Comparison of ENCODE assay signal across 1 cellular context in the genomic region with DNA sequence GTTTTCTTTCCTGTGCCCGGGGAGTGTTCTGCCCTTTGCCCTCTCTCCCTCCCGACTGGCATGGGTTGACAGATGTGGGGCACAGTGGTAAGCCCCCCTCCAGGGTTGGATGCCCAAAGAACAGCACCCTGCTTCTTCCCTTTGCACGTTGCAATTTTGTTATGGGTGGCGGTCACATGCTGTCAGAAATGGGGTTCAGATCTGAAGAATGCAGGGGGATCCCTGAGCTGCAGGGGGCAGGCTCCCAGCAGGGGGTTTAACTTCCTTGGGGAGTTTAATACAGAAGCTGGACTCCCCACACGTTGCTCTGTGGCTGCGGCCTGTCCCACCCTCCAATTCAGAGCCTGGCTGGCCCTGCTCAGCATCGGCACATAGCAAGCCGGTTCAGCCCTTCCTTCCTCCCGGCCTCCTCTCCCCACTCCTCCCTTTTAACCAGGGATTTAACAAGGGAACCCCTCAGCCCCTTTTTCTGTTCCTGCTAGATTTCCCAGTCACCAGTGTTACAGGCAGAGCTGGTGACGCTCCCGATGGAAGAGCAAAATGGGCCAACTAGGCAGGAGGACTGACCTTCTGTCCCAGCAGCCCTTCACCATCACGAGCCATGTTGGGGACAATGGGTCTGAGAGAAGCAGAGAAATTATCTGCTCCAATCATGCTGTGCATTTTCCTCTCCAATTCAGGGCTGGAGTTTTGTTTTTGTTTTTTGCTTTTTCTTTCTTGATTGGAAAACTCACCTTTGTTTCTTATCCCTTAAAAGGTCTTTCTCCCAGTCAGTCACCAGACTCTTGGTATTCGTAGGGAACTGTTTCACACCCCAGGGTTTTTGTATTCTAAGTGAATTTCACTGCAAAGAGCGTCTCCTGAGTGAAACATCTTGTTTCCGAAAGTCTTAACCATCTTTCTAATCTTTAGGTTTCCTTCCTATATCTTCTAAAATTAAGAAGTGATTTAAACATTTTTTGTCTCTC.
A peak's percentile ranks its signal among the peaks of the same experiment; 100 is the strongest.
TF ChIP-seq lines count a peak whose summit lies in the region.

No MANE protein-coding gene starts in this region.

TF ChIP-seq in HepG2, 621 proteins besides CTCF, POLR2A, EP300 and RAD21:
- TF ChIP-seq, protein P1, sequence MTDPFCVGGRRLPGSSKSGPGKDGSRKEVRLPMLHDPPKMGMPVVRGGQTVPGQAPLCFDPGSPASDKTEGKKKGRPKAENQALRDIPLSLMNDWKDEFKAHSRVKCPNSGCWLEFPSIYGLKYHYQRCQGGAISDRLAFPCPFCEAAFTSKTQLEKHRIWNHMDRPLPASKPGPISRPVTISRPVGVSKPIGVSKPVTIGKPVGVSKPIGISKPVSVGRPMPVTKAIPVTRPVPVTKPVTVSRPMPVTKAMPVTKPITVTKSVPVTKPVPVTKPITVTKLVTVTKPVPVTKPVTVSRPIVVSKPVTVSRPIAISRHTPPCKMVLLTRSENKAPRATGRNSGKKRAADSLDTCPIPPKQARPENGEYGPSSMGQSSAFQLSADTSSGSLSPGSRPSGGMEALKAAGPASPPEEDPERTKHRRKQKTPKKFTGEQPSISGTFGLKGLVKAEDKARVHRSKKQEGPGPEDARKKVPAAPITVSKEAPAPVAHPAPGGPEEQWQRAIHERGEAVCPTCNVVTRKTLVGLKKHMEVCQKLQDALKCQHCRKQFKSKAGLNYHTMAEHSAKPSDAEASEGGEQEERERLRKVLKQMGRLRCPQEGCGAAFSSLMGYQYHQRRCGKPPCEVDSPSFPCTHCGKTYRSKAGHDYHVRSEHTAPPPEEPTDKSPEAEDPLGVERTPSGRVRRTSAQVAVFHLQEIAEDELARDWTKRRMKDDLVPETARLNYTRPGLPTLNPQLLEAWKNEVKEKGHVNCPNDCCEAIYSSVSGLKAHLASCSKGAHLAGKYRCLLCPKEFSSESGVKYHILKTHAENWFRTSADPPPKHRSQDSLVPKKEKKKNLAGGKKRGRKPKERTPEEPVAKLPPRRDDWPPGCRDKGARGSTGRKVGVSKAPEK (CRISPR knock-in tag; IDR thresholded peaks at IDR 0.05; ENCODE audit: borderline replicate concordance): 0 out of 2 replicates have a peak, but pooled peaks have one; percentile 5
- TF ChIP-seq KDM4B (CRISPR knock-in tag; IDR thresholded peaks at IDR 0.05) (no peak), ZC3H4 (CRISPR knock-in tag; IDR thresholded peaks at IDR 0.05; ENCODE audit: borderline replicate concordance) (no peak), GATAD2A (CRISPR knock-in tag; IDR thresholded peaks at IDR 0.05) (no peak), NAIF1 (CRISPR knock-in tag; IDR thresholded peaks at IDR 0.05; ENCODE audit: borderline replicate concordance) (no peak), ZNF343 (CRISPR knock-in tag; IDR thresholded peaks at IDR 0.05) (0 out of 2 replicates have a peak, but pooled peaks have one; percentile 37), NFE2 (CRISPR knock-in tag; IDR thresholded peaks at IDR 0.05) (no peak), EZH2 (conservative IDR thresholded peaks at IDR 0.05; ENCODE audit: low read depth, low read length) (peak; percentile 72; the same call in 1 of the 2 replicates), ARNT2 (CRISPR knock-in tag; IDR thresholded peaks at IDR 0.05; ENCODE audit: low read depth) (no peak)
- TF ChIP-seq, protein P2, sequence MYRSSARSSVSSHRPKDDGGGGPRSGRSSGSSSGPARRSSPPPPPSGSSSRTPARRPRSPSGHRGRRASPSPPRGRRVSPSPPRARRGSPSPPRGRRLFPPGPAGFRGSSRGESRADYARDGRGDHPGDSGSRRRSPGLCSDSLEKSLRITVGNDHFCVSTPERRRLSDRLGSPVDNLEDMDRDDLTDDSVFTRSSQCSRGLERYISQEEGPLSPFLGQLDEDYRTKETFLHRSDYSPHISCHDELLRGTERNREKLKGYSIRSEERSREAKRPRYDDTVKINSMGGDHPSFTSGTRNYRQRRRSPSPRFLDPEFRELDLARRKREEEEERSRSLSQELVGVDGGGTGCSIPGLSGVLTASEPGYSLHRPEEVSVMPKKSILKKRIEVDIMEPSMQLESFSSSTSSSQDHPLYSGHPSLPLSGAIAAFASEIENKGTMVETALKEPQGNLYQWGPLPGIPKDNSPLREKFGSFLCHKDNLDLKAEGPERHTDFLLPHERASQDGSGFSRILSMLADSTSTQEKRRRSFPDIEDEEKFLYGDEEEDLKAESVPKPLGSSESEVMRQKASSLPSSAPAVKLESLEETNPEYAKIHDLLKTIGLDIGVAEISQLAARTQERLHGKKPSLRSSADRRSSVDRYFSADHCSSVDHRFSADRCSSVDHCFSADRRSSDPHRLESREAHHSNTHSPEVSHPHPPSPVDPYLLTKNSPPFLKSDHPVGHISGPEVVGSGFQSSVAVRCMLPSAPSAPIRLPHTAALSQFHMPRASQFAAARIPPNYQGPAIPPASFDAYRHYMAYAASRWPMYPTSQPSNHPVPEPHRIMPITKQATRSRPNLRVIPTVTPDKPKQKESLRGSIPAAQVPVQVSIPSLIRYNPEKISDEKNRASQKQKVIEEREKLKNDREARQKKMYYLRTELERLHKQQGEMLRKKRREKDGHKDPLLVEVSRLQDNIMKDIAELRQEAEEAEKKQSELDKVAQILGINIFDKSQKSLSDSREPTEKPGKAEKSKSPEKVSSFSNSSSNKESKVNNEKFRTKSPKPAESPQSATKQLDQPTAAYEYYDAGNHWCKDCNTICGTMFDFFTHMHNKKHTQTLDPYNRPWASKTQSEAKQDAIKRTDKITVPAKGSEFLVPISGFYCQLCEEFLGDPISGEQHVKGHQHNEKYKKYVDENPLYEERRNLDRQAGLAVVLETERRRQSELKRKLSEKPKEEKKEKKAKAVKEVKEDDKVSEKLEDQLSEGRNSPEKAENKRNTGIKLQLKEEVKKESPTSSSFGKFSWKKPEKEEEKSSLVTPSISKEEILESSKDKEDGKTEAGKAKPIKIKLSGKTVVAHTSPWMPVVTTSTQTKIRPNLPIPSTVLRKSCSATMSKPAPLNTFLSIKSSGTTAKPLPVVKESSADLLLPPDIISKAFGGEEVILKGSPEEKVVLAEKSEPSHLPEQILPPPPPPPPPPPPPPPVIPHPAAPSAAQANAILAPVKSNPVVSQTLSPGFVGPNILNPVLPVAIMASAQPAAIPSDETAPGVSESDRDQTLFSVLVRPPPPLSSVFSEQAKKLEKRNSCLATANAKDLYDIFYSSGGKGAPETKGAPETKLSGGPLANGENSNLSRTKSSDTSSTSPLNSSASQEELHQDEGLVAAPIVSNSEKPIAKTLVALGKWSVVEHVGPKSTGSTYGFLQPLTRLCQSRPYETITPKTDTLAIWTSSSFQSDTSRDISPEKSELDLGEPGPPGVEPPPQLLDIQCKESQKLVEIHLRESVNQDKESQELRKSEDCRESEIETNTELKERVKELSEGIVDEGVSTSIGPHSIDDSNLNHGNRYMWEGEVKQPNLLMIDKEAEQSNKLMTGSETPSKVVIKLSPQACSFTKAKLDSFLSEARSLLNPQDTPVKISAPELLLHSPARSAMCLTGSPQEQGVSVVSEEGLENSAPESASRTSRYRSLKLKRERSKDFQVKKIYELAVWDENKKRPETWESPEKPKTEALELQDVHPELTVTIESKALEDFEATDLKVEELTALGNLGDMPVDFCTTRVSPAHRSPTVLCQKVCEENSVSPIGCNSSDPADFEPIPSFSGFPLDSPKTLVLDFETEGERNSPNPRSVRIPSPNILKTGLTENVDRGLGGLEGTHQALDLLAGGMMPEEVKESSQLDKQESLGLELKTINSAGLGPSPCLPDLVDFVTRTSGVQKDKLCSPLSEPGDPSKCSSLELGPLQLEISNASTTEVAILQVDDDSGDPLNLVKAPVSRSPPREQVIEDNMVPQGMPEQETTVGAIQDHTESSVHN (CRISPR knock-in tag; IDR thresholded peaks at IDR 0.05): no peak
TF ChIP-seq in HepG2: peak in this region for 3.
